9 cellular contexts compared by ENCODE assay signal in the genomic region with DNA sequence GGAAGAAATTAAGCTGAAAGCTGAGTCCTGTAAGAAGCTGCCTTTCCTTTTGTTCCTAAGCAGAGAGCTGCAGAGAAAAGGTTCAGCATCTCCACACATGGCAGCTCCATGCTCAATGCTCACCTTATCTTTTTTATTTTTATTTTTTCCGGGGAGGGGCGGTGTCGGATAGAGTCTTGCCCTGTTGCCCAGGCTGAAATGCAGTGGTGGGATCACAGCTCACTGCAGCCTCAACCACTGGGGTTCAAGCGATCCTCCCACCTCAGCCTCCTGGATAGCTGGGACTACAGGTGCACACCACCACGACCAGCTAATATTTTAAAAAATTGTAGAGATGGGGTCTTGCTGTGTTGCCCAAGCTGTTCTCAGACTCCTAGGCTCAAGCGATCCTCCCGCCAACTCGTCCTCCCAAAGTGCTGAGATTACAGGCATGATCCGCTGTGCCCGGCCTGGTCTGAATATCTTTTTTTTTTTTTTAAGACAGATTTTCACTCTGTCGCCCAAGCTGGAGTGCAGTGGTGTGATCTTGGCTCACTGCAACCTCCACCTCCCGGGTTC. TPM values are rescaled to one million over a fixed set of nuclear protein-coding genes. Genes with fewer than 3 reads are reported as not detected.
"Had no signal": no experiment of that assay in that cellular context is flagged by ENCODE, and none has a peak within 500 bp of the region (broad histone marks: within the 10 kb centered on the region; RNA-seq: fewer than 3 reads in every experiment).

No MANE protein-coding gene starts in this region.

- FAIRE-seq: H1, H54, K562 had no signal

- ATAC-seq: GM23338 had no signal

- DNase-seq: H9, HCEC 1CT, IMR-90 had no signal

- H3K4me3 Mint-ChIP-seq: GM23338, H9 had no signal

- H3K27ac ChIP-seq: HL-60 had no signal

- H3K4me2 ChIP-seq: GM23338 had no signal

- H3K4me3 ChIP-seq: GM23338, K562 had no signal

- H2AFZ ChIP-seq: GM23338 had no signal

- H3K27ac Mint-ChIP-seq: GM23338 had no signal

RNA-seq across cellular contexts. Expression of a gene that starts 28.3 kb away (rescaled TPM):
- total RNA-seq: GM23338, H1, H9, HT1080, K562 had no signal
- polyA plus RNA-seq: GM23338, K562 had no signal
